22 cellular contexts compared by ENCODE assay signal in the genomic region with DNA sequence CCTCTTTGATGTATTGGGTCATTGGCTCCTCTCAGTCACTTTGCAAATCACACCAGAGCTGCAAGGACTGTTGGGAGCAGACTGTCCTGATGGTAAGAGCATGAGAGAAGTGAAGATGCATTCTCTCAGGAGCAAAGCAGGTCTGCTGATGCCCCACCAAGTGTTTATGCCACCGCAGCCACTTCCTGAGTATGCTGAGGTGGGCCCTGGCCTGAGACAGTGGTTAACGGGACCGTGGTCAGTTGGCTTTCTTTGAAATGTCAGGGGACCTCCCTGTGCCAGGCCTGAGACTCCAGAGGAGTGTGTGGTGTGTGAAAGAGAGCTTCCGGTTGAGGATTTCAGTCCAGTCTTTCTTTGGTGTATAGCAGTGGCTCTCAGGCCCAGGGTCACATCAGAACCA.
DNase-seq lines count a peak whose midpoint lies in the region; ATAC-seq and TF ChIP-seq lines count a peak whose summit lies in the region.
"Had no signal": no experiment of that assay in that cellular context is flagged by ENCODE, and none has a peak within 500 bp of the region (broad histone marks: within the 10 kb centered on the region; RNA-seq: fewer than 3 reads in every experiment).

No MANE protein-coding gene starts in this region.

- DNase-seq in A673 (ENCODE audit: low spot score) (no peak), HT1080 (ENCODE audit: low read depth) (peak; percentile 15), SK-N-MC (ENCODE audit: low read depth, low spot score) (no peak), NCI-H1930 (lab: John Stamatoyannopoulos, UW) (no peak)
- peak; percentile 79 for DNase-seq in natural killer cell treated with Interleukin-12 subunit alpha and Interleukin-12 subunit beta and Interleukin-15 and Interleukin-18, amount 100 ng/mL, for 72 hours (ENCODE audit: low spot score)
- no peak for DNase-seq in activated CD4-positive, CD25-positive, alpha-beta regulatory T cell (lab: John Stamatoyannopoulos, UW)
- DNase-seq: CD4-positive, alpha-beta T cell; Karpas-422; MV-4-11; NCI-H1105; NCI-H1436 treated with DMSO at 0.1 percent for 48 hours; NCI-H187 treated with DMSO at 0.1 percent for 48 hours; NCI-H2107; NCI-H524; NCI-H748 treated with DMSO at 0.1 percent for 48 hours; PC-9 had no signal

- no TSS peak for BruUV-seq in A673 (replicated peaks; lab: Mats Ljungman, UMichigan)

- peaks cover 65% of the 10 kb centered on the region for H3K4me1 ChIP-seq in A673 (ENCODE audit: insufficient read depth, low read length, poor library complexity, severe bottlenecking)
- H3K4me1 ChIP-seq: SJSA1 had no signal

- no peaks in the 10 kb centered on the region for H3K27me3 ChIP-seq in A673 (replicated peaks; ENCODE audit: insufficient read depth, low read depth, low read length, poor library complexity)
- H3K27me3 ChIP-seq: BLaER1 had no signal

- H3K27me3 Mint-ChIP-seq in natural killer cell treated with Interleukin-12 subunit alpha and Interleukin-12 subunit beta and Interleukin-15 and Interleukin-18, amount 100 ng/mL, for 72 hours, result peaks cover 0 to 2% of the 10 kb centered on the region in 2 donors

- H3K9me3 Mint-ChIP-seq in natural killer cell treated with Interleukin-12 subunit alpha and Interleukin-12 subunit beta and Interleukin-15 and Interleukin-18, amount 100 ng/mL, for 72 hours, result no peaks in the 10 kb centered on the region
- H3K9me3 Mint-ChIP-seq: CD4-positive, alpha-beta T cell had no signal

- peaks cover 24 to 41% of the 10 kb centered on the region in 2 donors for H3K4me1 Mint-ChIP-seq in natural killer cell treated with Interleukin-12 subunit alpha and Interleukin-12 subunit beta and Interleukin-15 and Interleukin-18, amount 100 ng/mL, for 72 hours (ENCODE audit: low read depth in 2 of 2)

- H3K9ac ChIP-seq in SK-N-MC (ENCODE audit: insufficient read length), result no peak overlapping the region
- H3K9ac ChIP-seq: BLaER1 had no signal

- H3K36me3 ChIP-seq in A673 (ENCODE audit: insufficient read depth, low read length, poor library complexity, severe bottlenecking) (no peaks in the 10 kb centered on the region), SK-N-MC (ENCODE audit: insufficient read depth, low read length) (peaks cover 11% of the 10 kb centered on the region)
- H3K36me3 ChIP-seq: BLaER1, SJSA1 had no signal

- POLR2A ChIA-PET in A673 (lab: Charles Lee; ENCODE audit: low non-redundant PET), result no interaction called here

- H3K9me3 ChIP-seq in A673 (ENCODE audit: low read depth, low read length, poor library complexity, severe bottlenecking), result no peaks in the 10 kb centered on the region
- no peaks in the 10 kb centered on the region for H3K9me3 ChIP-seq in SK-N-MC (ENCODE audit: low read depth, low read length)
- H3K9me3 ChIP-seq: BLaER1, SJSA1 had no signal

- H3K4me3 Mint-ChIP-seq in natural killer cell treated with Interleukin-12 subunit alpha and Interleukin-12 subunit beta and Interleukin-15 and Interleukin-18, amount 100 ng/mL, for 72 hours, result peak overlapping the region; percentile 39
- H3K4me3 Mint-ChIP-seq: CD4-positive, alpha-beta T cell had no signal

- H3K4me3 ChIP-seq in A673 (ENCODE audit: low read depth, low read length, poor library complexity, severe bottlenecking), result no peak overlapping the region
- no peak overlapping the region for H3K4me3 ChIP-seq in SK-N-MC
- H3K4me3 ChIP-seq: BLaER1, PC-9, SJSA1 had no signal

- CTCF ChIA-PET in A673 (lab: Charles Lee), result no interaction called here

- TF ChIP-seq CTCF in A673 (conservative IDR thresholded peaks at IDR 0.05; ENCODE audit: low read depth, low read length), result no peak

- peak overlapping the region; percentile 36 to 71 for H3K27ac Mint-ChIP-seq in natural killer cell treated with Interleukin-12 subunit alpha and Interleukin-12 subunit beta and Interleukin-15 and Interleukin-18, amount 100 ng/mL, for 72 hours
- H3K27ac Mint-ChIP-seq: CD4-positive, alpha-beta T cell had no signal

- peak; percentile 83 to 92 for ATAC-seq in natural killer cell treated with Interleukin-12 subunit alpha and Interleukin-12 subunit beta and Interleukin-15 and Interleukin-18, amount 100 ng/mL, for 72 hours
- ATAC-seq in HG02840 (IDR thresholded peaks at IDR 0.05; ENCODE audit: low FRiP score, unreplicated experiment), result no peak
- ATAC-seq: HCT116, HepG2, Right ventricle myocardium inferior had no signal

- H3K36me3 Mint-ChIP-seq in natural killer cell treated with Interleukin-12 subunit alpha and Interleukin-12 subunit beta and Interleukin-15 and Interleukin-18, amount 100 ng/mL, for 72 hours, result no peaks in the 10 kb centered on the region

- H3K27ac ChIP-seq in A673 (ENCODE audit: low read depth, low read length, poor library complexity, severe bottlenecking) (peak overlapping the region; percentile 17), SK-N-MC (peak overlapping the region; percentile 97)
- H3K27ac ChIP-seq: BLaER1, PC-9, SJSA1 had no signal

- intact Hi-C loops in A673 (cut with micrococcal nuclease; ENCODE audit: unreplicated experiment), result loop anchor here (10.0 kb wide), 1 partner anchor 208 kb away; no protein-coding TSS in a partner anchor

Comparison
In these comparisons a context has a peak if more than half of its experiments do, and no peak if none do; other contexts are left out.
1. DNase-seq: peak in HT1080 (single experiment) and natural killer cell treated with Interleukin-12 subunit alpha and Interleukin-12 subunit beta and Interleukin-15 and Interleukin-18, amount 100 ng/mL, for 72 hours (single experiment); none in A673 (single experiment), SK-N-MC (single experiment), NCI-H1930 (0 of 2) and activated CD4-positive, CD25-positive, alpha-beta regulatory T cell (0 of 4).